ENCODE assay signal across 17 cellular contexts in the genomic region with DNA sequence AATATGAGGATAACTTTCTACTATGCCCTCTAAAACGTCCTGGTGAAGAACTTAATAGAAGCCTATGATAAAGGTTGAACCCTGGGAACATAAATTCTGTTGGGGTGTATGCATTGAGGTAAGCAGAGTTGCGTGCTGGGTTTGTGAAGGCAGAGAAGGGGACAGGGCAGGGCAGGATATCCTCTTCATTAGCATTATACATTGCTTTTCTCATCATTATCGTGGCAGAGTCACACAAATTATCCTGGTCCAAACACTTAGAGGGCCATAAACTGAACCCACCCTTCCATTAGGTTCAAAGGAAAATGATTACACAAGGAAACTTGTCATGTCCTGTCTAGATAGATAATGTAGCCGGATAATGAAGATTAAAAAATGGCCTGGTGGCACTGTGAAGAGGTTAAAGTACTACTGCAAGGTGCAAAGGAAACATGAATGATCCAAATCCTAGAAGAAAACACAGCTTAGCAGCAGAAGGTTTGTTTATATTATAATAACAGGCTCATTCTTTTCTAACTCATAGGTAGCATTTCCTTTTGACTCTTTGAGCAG.
DNase-seq lines count a peak whose midpoint lies in the region; ATAC-seq, FAIRE-seq and TF ChIP-seq lines count a peak whose summit lies in the region.
"Had no signal": no experiment of that assay in that cellular context is flagged by ENCODE, and none has a peak within 500 bp of the region (broad histone marks: within the 10 kb centered on the region; RNA-seq: fewer than 3 reads in every experiment).

No MANE protein-coding gene starts in this region.

- H3K4me3 Mint-ChIP-seq in Caco-2 (ENCODE audit: unreplicated experiment), result no peak overlapping the region
- H3K4me3 Mint-ChIP-seq: CD14-positive monocyte; CD4-positive, alpha-beta memory T cell had no signal

- TF ChIP-seq POLR2A in gastroesophageal sphincter (IDR thresholded peaks at IDR 0.05), result no peak

- no peak for TF ChIP-seq EP300 in gastroesophageal sphincter (IDR thresholded peaks at IDR 0.05)

- peak overlapping the region in 5 of 10 donors; percentile 22 to 59 (median 56) for H3K27ac ChIP-seq in heart right ventricle
- H3K27ac ChIP-seq in right atrium auricular region, result no peak overlapping the region
- H3K27ac ChIP-seq in gastroesophageal sphincter, result no peak overlapping the region
- H3K27ac ChIP-seq: BLaER1 had no signal

- no peaks in the 10 kb centered on the region for H3K9me3 Mint-ChIP-seq in Caco-2 (ENCODE audit: unreplicated experiment)

- H3K36me3 ChIP-seq in heart right ventricle (no peaks in the 10 kb centered on the region), right atrium auricular region (no peaks in the 10 kb centered on the region), gastroesophageal sphincter (no peaks in the 10 kb centered on the region), Caco-2 (ENCODE audit: control insufficient read depth, insufficient read depth, low read length) (no peaks in the 10 kb centered on the region)
- H3K36me3 ChIP-seq: BLaER1 had no signal

- BruUV-seq in Caco-2 (replicated peaks; lab: Mats Ljungman, UMichigan), result no TSS peak

- H3K9me3 ChIP-seq in heart right ventricle (peaks cover 0 to 7% (median 0%) of the 10 kb centered on the region in 11 donors), right atrium auricular region (no peaks in the 10 kb centered on the region), gastroesophageal sphincter (no peaks in the 10 kb centered on the region), Caco-2 (no peaks in the 10 kb centered on the region)
- H3K9me3 ChIP-seq: BLaER1 had no signal

- TF ChIP-seq CTCF in heart right ventricle (IDR thresholded peaks at IDR 0.05) (no peak), right atrium auricular region (IDR thresholded peaks at IDR 0.05) (no peak), gastroesophageal sphincter (IDR thresholded peaks at IDR 0.05) (no peak), Caco-2 (IDR thresholded peaks at IDR 0.05; ENCODE audit: insufficient read depth in 1 of 2, low read depth in 1 of 2, low read length in 1 of 2, severe bottlenecking in 1 of 2, unreplicated experiment in 1 of 2) (no peak)

- H3K4me1 ChIP-seq in heart right ventricle (peaks cover 0 to 18% (median 0%) of the 10 kb centered on the region in 9 donors), right atrium auricular region (no peaks in the 10 kb centered on the region), gastroesophageal sphincter (no peaks in the 10 kb centered on the region), Caco-2 (no peaks in the 10 kb centered on the region)
- H3K4me1 ChIP-seq: BLaER1 had no signal

- no peaks in the 10 kb centered on the region for H3K36me3 Mint-ChIP-seq in Caco-2 (ENCODE audit: insufficient read depth, unreplicated experiment)
- H3K36me3 Mint-ChIP-seq: CD14-positive monocyte; CD4-positive, alpha-beta memory T cell had no signal

- no peaks in the 10 kb centered on the region for H3K4me1 Mint-ChIP-seq in Caco-2 (ENCODE audit: low read depth, unreplicated experiment)
- H3K4me1 Mint-ChIP-seq: CD14-positive monocyte; CD4-positive, alpha-beta memory T cell had no signal

- peak in 6 of 8 donors; percentile 42 to 88 (median 64) for ATAC-seq in heart right ventricle
- peak; percentile 25 for ATAC-seq in gastroesophageal sphincter
- no peak for ATAC-seq in GM18861 (IDR thresholded peaks at IDR 0.05; ENCODE audit: unreplicated experiment)

- no peak overlapping the region for H3K27ac Mint-ChIP-seq in Caco-2 (ENCODE audit: unreplicated experiment)
- H3K27ac Mint-ChIP-seq: CD14-positive monocyte; CD4-positive, alpha-beta memory T cell had no signal

- no peak overlapping the region for H3K4me3 ChIP-seq in heart right ventricle
- no peak overlapping the region for H3K4me3 ChIP-seq in right atrium auricular region
- no peak overlapping the region for H3K4me3 ChIP-seq in gastroesophageal sphincter
- no peak overlapping the region for H3K4me3 ChIP-seq in Caco-2 (ENCODE audit: low read depth, low read length)
- H3K4me3 ChIP-seq: BLaER1 had no signal

- FAIRE-seq in HTR-8/SVneo (lab: Jason Lieb, UNC), result peak; percentile 48
- FAIRE-seq: H54 had no signal

- POLR2A ChIA-PET in Caco-2 (lab: Charles Lee), result no interaction called here

- WGBS in heart right ventricle, 2 donors, result 48 to 49% methylated on average over 4 of the region's 4 CpGs
- 56 to 67% methylated on average over 3 to 4 of the region's 4 CpGs for WGBS in gastroesophageal sphincter (ENCODE audit: low coverage in 1 of 2), 2 donors

- intact Hi-C loops in heart right ventricle (cut with DNase I) (no loop called here), Caco-2 (cut with micrococcal nuclease; ENCODE audit: unreplicated experiment) (no loop called here)

- H3K27me3 Mint-ChIP-seq in Caco-2 (ENCODE audit: insufficient read depth, unreplicated experiment), result peaks cover 6% of the 10 kb centered on the region
- H3K27me3 Mint-ChIP-seq: CD4-positive, alpha-beta memory T cell had no signal

- CTCF ChIA-PET in Caco-2 (lab: Charles Lee), result no interaction called here

- DNase-seq in heart right ventricle (no peak), right atrium auricular region (ENCODE audit: low spot score) (no peak), HTR-8/SVneo (ENCODE audit: insufficient read length, low spot score) (no peak), NCI-H69 (lab: John Stamatoyannopoulos, UW) (peak; percentile 14), Caco-2 (no peak)
- DNase-seq: 8988T; Calu3; CD4-positive, alpha-beta memory T cell; DMS79 treated with DMSO at 0.1 percent for 48 hours; GF-D8; HCEC 1CT; IMR-90 had no signal

- H3K27me3 ChIP-seq in heart right ventricle (no peaks in the 10 kb centered on the region), right atrium auricular region (no peaks in the 10 kb centered on the region), gastroesophageal sphincter (no peaks in the 10 kb centered on the region), Caco-2 (replicated peaks; ENCODE audit: control insufficient read depth, insufficient read depth, low read length) (no peaks in the 10 kb centered on the region)
- H3K27me3 ChIP-seq: BLaER1 had no signal
